Comparison of ENCODE assay signal across 17 cellular contexts in the genomic region with DNA sequence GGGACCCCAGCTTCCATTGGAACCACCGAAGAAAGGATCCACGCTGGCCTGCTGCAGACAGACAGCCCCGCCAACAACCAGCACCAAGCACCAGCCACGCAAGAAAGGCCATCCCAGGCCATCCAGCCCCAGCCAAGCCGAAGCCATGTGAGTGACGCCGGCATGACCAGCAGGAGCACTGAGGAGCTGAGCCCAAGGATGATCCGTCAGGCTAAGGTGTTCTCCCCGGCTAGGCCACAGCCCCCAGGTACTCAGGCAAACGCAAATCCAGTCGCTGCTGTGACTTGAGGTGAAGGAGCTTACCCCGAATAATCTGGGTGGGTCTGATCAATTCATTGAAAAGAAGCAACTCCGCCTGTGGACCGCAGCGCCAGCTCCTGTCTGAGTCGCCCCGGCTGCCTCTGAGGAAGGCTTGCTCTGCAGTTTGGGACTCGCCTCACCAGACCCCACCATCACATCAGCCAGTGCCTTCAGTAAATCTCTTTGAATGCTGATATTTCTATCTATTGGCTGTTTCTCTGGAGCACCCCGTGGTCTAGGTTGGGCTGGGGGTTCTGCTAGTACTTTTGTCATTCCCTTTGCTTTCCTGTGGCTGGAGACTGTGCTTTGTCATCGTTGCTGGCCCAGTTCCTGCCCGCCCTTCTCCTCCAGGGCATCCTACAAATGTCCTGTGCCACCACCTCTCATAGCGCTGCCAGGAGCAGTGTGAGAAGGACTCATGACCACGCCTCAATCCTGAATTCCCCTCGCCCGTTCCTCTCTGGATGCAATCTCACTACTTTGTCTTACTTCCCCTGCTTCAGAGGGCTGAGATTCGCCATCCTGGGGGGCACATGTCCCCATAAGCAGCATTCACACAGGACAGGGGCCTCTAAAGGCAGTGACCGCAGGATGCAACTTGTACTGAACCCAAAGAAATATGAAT. TPM values are rescaled to one million over a fixed set of nuclear protein-coding genes. Genes with fewer than 3 reads are reported as not detected.
"Had no signal": no experiment of that assay in that cellular context is flagged by ENCODE, and none has a peak within 500 bp of the region (broad histone marks: within the 10 kb centered on the region; RNA-seq: fewer than 3 reads in every experiment).

No MANE protein-coding gene starts in this region.

- ATAC-seq: activated CD8-positive, alpha-beta T cell treated with anti-CD3 and anti-CD28 coated beads for 36 hours; activated T-cell treated with anti-CD3 and anti-CD28 coated beads, Interleukin-2, amount 50 U/mL, for 72 hours; gastroesophageal sphincter; left lung had no signal

- H3K79me2 ChIP-seq: parathyroid adenoma had no signal

- H3K4me3 Mint-ChIP-seq: activated CD8-positive, alpha-beta T cell treated with anti-CD3 and anti-CD28 coated beads for 36 hours; activated T-cell treated with anti-CD3 and anti-CD28 coated beads, Interleukin-2, amount 50 U/mL, for 72 hours; neural crest cell had no signal

- H2AFZ ChIP-seq: parathyroid adenoma had no signal

- H3K9me3 ChIP-seq: gastroesophageal sphincter, left lung, tibial artery, vagina had no signal

- H3K4me3 ChIP-seq: gastroesophageal sphincter, left lung, tibial artery, vagina had no signal

- H3K9ac ChIP-seq: parathyroid adenoma had no signal

- H3K4me1 ChIP-seq: gastroesophageal sphincter, left lung, parathyroid adenoma, tibial artery, vagina had no signal

- H3K9me3 Mint-ChIP-seq: activated CD8-positive, alpha-beta T cell treated with anti-CD3 and anti-CD28 coated beads for 36 hours; activated T-cell treated with anti-CD3 and anti-CD28 coated beads, Interleukin-2, amount 50 U/mL, for 72 hours; neural crest cell had no signal

- DNase-seq: activated CD4-positive, alpha-beta T cell treated with anti-CD3 and anti-CD28 coated beads for 4 hours; activated CD8-positive, alpha-beta memory T cell treated with anti-CD3 and anti-CD28 coated beads, Interleukin-2, amount 50 U/mL, for 4 hours; activated CD8-positive, alpha-beta T cell treated with anti-CD3 and anti-CD28 coated beads for 36 hours; activated gamma-delta T cell treated with Interleukin-2 at 50 U/mL for 16 hours; activated T-cell treated with anti-CD3 and anti-CD28 coated beads, Interleukin-2, amount 50 U/mL, for 72 hours; effector memory CD4-positive, alpha-beta T cell; islet precursor cell; left lung; mesenchymal stem cell; tibial artery had no signal

- H3K27ac ChIP-seq: gastroesophageal sphincter, left lung, parathyroid adenoma, tibial artery, vagina, VCaP had no signal

- H3K27ac Mint-ChIP-seq: activated CD8-positive, alpha-beta T cell treated with anti-CD3 and anti-CD28 coated beads for 36 hours; activated T-cell treated with anti-CD3 and anti-CD28 coated beads, Interleukin-2, amount 50 U/mL, for 72 hours had no signal

- H3K36me3 ChIP-seq: gastroesophageal sphincter, left lung, tibial artery, vagina had no signal

RNA-seq across cellular contexts. Expression of gene ENPP7, which starts 39.1 kb away (rescaled TPM):
- total RNA-seq: activated T-cell treated with anti-CD3 and anti-CD28 coated beads, Interleukin-2, amount 50 U/mL, for 72 hours; cardiac septum; neural crest cell; skeletal muscle tissue; vagina had no signal
